Comparison of ENCODE assay signal across 8 cellular contexts in the genomic region with DNA sequence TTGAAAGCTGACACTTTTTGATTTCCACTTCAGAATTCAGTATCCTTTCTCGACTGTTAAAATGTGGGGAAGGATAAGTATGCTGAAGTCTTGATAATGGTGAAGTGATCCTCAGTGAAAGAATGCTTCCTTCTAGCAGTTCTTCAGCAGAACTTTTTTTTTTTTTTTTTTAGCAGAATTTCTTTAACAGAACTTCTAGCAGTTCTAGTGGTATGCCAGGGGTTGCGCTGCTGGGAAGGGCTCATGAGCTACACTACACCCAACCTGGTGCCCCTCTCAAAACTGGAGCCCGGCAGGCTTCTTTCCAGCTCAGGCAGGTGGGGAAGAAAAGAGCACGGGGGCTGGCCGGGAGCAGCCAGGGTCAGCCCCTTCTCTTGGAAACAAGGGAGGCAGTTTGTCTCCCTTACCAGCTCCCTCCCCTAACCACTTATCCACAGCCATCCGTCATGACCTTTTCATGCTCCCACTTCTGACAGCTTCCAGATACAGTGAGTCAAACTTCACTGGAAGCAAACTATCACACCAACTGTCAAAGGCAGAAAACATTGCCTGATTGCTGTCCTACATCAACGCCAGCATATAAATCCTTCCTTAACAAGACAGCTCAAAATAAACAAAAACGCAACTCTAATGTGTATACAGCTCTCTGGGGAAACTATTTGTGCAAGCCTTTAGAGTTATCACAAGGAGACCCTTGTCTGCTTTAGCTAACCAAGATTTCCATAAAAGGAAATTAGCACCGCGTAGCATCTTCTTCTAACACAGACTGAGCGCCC.
A peak's percentile ranks its signal among the peaks of the same experiment; 100 is the strongest.
DNase-seq lines count a peak whose midpoint lies in the region; ATAC-seq and TF ChIP-seq lines count a peak whose summit lies in the region.

No MANE protein-coding gene starts in this region.

- 69% methylated on average over 11 of the region's 11 CpGs for WGBS in liver

- TF ChIP-seq RAD21 in liver (IDR thresholded peaks at IDR 0.05): no peak

- H3K27ac ChIP-seq in liver (ENCODE audit: low read depth in 1 of 2, low read length in 2 of 2) (peak overlapping the region in 1 of 2 donors; percentile 5), upper lobe of right lung (no peak overlapping the region)

- no peaks in the 10 kb centered on the region for H3K36me3 ChIP-seq in liver (ENCODE audit: control insufficient read depth in 4 of 4, insufficient read depth in 3 of 4, low read depth in 1 of 4, low read length in 3 of 4)
- H3K36me3 ChIP-seq in upper lobe of right lung: no peaks in the 10 kb centered on the region

- H3K27me3 ChIP-seq in liver (ENCODE audit: control insufficient read depth in 4 of 4, insufficient read depth in 4 of 4, low read length in 3 of 4) (no peaks in the 10 kb centered on the region), upper lobe of right lung (no peaks in the 10 kb centered on the region)

- DNase-seq in NCI-H510A treated with DMSO at 0.1 percent for 48 hours (lab: John Stamatoyannopoulos, UW) (peak; percentile 46), NCI-H510A (lab: John Stamatoyannopoulos, UW) (no peak), cardiac fibroblast (ENCODE audit: low read depth in 2 of 2) (peak; percentile 40 to 83), upper lobe of right lung (no peak), NCI-H2171 treated with DMSO at 0.1 percent for 48 hours (lab: John Stamatoyannopoulos, UW) (no peak)

- intact Hi-C loops in upper lobe of right lung (cut with DNase I): no loop called here

- H3K9me3 ChIP-seq in liver (ENCODE audit: control insufficient read depth in 4 of 4, low read length in 3 of 4) (no peaks in the 10 kb centered on the region), upper lobe of right lung (no peaks in the 10 kb centered on the region)

- TF ChIP-seq CTCF in cardiac fibroblast (IDR thresholded peaks at IDR 0.05; ENCODE audit: low read depth, low read length) (peak; percentile 18), liver (IDR thresholded peaks at IDR 0.05; ENCODE audit: low read depth, low read length, missing input control) (no peak), upper lobe of right lung (IDR thresholded peaks at IDR 0.05) (no peak)

- H3K4me3 ChIP-seq in cardiac fibroblast (replicated peaks in 1 of 2; ENCODE audit: low read depth in 2 of 2, low read length in 2 of 2) (no peak overlapping the region), liver (ENCODE audit: low read depth in 1 of 3, low read length in 3 of 3) (no peak overlapping the region), upper lobe of right lung (no peak overlapping the region)

- peak; percentile 51 for ATAC-seq in upper lobe of right lung
- no peak for ATAC-seq in GM21576 (IDR thresholded peaks at IDR 0.05; ENCODE audit: unreplicated experiment)
- no peak for ATAC-seq in GM19463 (IDR thresholded peaks at IDR 0.05; ENCODE audit: unreplicated experiment)

- H3K4me1 ChIP-seq in liver (ENCODE audit: control insufficient read depth in 4 of 4, insufficient read depth in 4 of 4, low read length in 3 of 4) (peaks cover 20 to 61% (median 45%) of the 10 kb centered on the region in 4 donors), upper lobe of right lung (peaks cover 41% of the 10 kb centered on the region)

- no peak overlapping the region for H3K9ac ChIP-seq in liver (ENCODE audit: low read depth in 1 of 2, low read length in 2 of 2)

TF ChIP-seq in liver, 16 proteins besides CTCF, POLR2A, EP300 and RAD21:
- TF ChIP-seq JUND (IDR thresholded peaks at IDR 0.05) (no peak), RXRA (IDR thresholded peaks at IDR 0.05) (peak; percentile 30 to 33), GABPA (IDR thresholded peaks at IDR 0.05 in 1 of 2, conservative IDR thresholded peaks at IDR 0.05 in 1 of 2) (no peak), NR2F2 (IDR thresholded peaks at IDR 0.05) (peak; percentile 9)

Comparison
In these comparisons a context has a peak if more than half of its experiments do, and no peak if none do; other contexts are left out.
1. DNase-seq: peak in NCI-H510A treated with DMSO at 0.1 percent for 48 hours (single experiment) and cardiac fibroblast (2 of 2); none in NCI-H510A (single experiment), upper lobe of right lung (single experiment) and NCI-H2171 treated with DMSO at 0.1 percent for 48 hours (single experiment).